ENCODE assay signal across 1 cellular context in genomic region chr5:1168751-1169607, GRCh38.
TF ChIP-seq lines count a peak whose summit lies in the region.

No MANE protein-coding gene starts in this region.

TF ChIP-seq in HepG2, 621 proteins besides CTCF, POLR2A, EP300 and RAD21:
- TF ChIP-seq CEBPB (IDR thresholded peaks at IDR 0.05; ENCODE audit: borderline replicate concordance, low read depth, low read length) (peak; percentile 55; the same call in 1 of the 2 replicates), MLLT10 (CRISPR knock-in tag; IDR thresholded peaks at IDR 0.05) (no peak)
TF ChIP-seq in HepG2: peak in this region for 1.
